In genomic region chr1:151942882-151943281, GRCh38 we compare ENCODE assay signal across 14 cellular contexts. TPM values are rescaled to one million over a fixed set of nuclear protein-coding genes. Genes with fewer than 3 reads are reported as not detected.
DNase-seq lines count a peak whose midpoint lies in the region; ATAC-seq and TF ChIP-seq lines count a peak whose summit lies in the region.
"Had no signal": no experiment of that assay in that cellular context is flagged by ENCODE, and none has a peak within 500 bp of the region (broad histone marks: within the 10 kb centered on the region; RNA-seq: fewer than 3 reads in every experiment).

No MANE protein-coding gene starts in this region.

- H3K27me3 ChIP-seq in trophoblast cell (ENCODE audit: insufficient read depth, low read length): no peaks in the 10 kb centered on the region

- H3K4me3 Mint-ChIP-seq in T-helper 17 cell (no peak overlapping the region), osteocyte (ENCODE audit: unreplicated experiment) (no peak overlapping the region)
- H3K4me3 Mint-ChIP-seq: endodermal cell had no signal

- no peak overlapping the region for H3K4ac ChIP-seq in trophoblast cell (ENCODE audit: low read depth, low read length)

- H4K8ac ChIP-seq in trophoblast cell (ENCODE audit: low read depth, low read length): no peak overlapping the region

- H2BK5ac ChIP-seq in trophoblast cell (ENCODE audit: low read depth, low read length, poor library complexity): no peak overlapping the region

- H3K4me3 ChIP-seq in HEK293 (ENCODE audit: low read depth, low read length) (no peak overlapping the region), trophoblast cell (ENCODE audit: low read depth, low read length) (no peak overlapping the region)

- H3K18ac ChIP-seq in trophoblast cell (ENCODE audit: low read length): no peak overlapping the region

- H2BK120ac ChIP-seq in trophoblast cell (ENCODE audit: insufficient read depth, low read length, poor library complexity): no peak overlapping the region

- no peak overlapping the region for H2AK5ac ChIP-seq in trophoblast cell (ENCODE audit: low read length)

- no peak overlapping the region for H4K91ac ChIP-seq in trophoblast cell (ENCODE audit: low read depth, low read length)

- no peak overlapping the region for H3K14ac ChIP-seq in trophoblast cell (ENCODE audit: low read length)

- H2BK12ac ChIP-seq in trophoblast cell (ENCODE audit: low read length): no peak overlapping the region

- ATAC-seq in T-helper 17 cell (no peak), GM19452 (IDR thresholded peaks at IDR 0.05; ENCODE audit: unreplicated experiment) (no peak)
- ATAC-seq: left lobe of liver had no signal

- H3K4me1 Mint-ChIP-seq in T-helper 17 cell (peaks cover 46% of the 10 kb centered on the region), osteocyte (ENCODE audit: unreplicated experiment) (peaks cover 31% of the 10 kb centered on the region)

- no peak overlapping the region for H4K12ac ChIP-seq in trophoblast cell (ENCODE audit: low read depth, low read length)

- H3K27ac ChIP-seq in HEK293 (ENCODE audit: extremely low read depth, low read depth, low read length): no peak overlapping the region
- H3K27ac ChIP-seq in trophoblast cell (ENCODE audit: low read depth, low read length): no peak overlapping the region

- H3K4me1 ChIP-seq in HEK293 (ENCODE audit: control insufficient read depth, insufficient read depth, low read length): peaks cover 15% of the 10 kb centered on the region
- H3K4me1 ChIP-seq in trophoblast cell (ENCODE audit: control insufficient read depth in 1 of 2, insufficient read depth in 2 of 2, low read length in 2 of 2): no peaks in the 10 kb centered on the region

- DNase-seq in T-helper 17 cell: no peak
- peak; percentile 44 for DNase-seq in fibroblast of peridontal ligament (ENCODE audit: extremely low read depth)
- DNase-seq in trophoblast cell: peak; percentile 41 to 86
- no peak for DNase-seq in COR-L47 (lab: John Stamatoyannopoulos, UW)
- no peak for DNase-seq in osteocyte (ENCODE audit: extremely low spot score, unreplicated experiment)
- DNase-seq: Caco-2; endodermal cell; NCI-H1092; NCI-H446; stimulated activated CD4-positive, alpha-beta T cell treated with anti-CD3 and anti-CD28 coated beads, Interleukin-1b, Interleukin-23, amount 100 ng/mL, for 48 hours; SW 1271 had no signal

- H3K27ac Mint-ChIP-seq in T-helper 17 cell (peak overlapping the region; percentile 100), osteocyte (ENCODE audit: unreplicated experiment) (no peak overlapping the region)

- CTCF ChIA-PET in HEK293 (lab: Yijun Ruan, JAX): interaction anchor here (0.6 to 14.8 kb wide), 4 partner anchors 8 to 58 kb away, joined by 3 to 301 read pairs (median 4); no protein-coding TSS in a partner anchor

- H3K9me3 ChIP-seq in HEK293 (ENCODE audit: control insufficient read depth, insufficient read depth, low read depth, low read length) (no peaks in the 10 kb centered on the region), T-helper 17 cell (ENCODE audit: control insufficient read depth, low read length, poor library complexity, severe bottlenecking) (no peaks in the 10 kb centered on the region), trophoblast cell (ENCODE audit: insufficient read depth, low read depth, low read length) (no peaks in the 10 kb centered on the region)
- H3K9me3 ChIP-seq: Caco-2 had no signal

- H3K36me3 Mint-ChIP-seq in T-helper 17 cell (ENCODE audit: low read depth): peaks cover 7% of the 10 kb centered on the region
- no peaks in the 10 kb centered on the region for H3K36me3 Mint-ChIP-seq in osteocyte (ENCODE audit: unreplicated experiment)

- no peak overlapping the region for H3K9ac ChIP-seq in trophoblast cell (ENCODE audit: low read length)

- H3K27me3 Mint-ChIP-seq in T-helper 17 cell (no peaks in the 10 kb centered on the region), osteocyte (ENCODE audit: unreplicated experiment) (no peaks in the 10 kb centered on the region)

- TF ChIP-seq CTCF in HEK293 (tag by site-specific recombination; IDR thresholded peaks at IDR 0.05): no peak
- no peak for TF ChIP-seq CTCF in osteocyte (IDR thresholded peaks at IDR 0.05)

- H2AFZ ChIP-seq in trophoblast cell (ENCODE audit: insufficient read depth, low read length, poor library complexity): no peak overlapping the region

- H3K79me1 ChIP-seq in trophoblast cell (ENCODE audit: low read length): no peaks in the 10 kb centered on the region

- H3K36me3 ChIP-seq in HEK293 (ENCODE audit: control insufficient read depth in 2 of 2, insufficient read depth in 1 of 2, low read length in 2 of 2) (no peaks in the 10 kb centered on the region), trophoblast cell (ENCODE audit: control insufficient read depth in 1 of 2, insufficient read depth in 2 of 2, low read length in 2 of 2) (no peaks in the 10 kb centered on the region)

- no peak overlapping the region for H3K23ac ChIP-seq in trophoblast cell (ENCODE audit: low read length)

- H3K4me2 ChIP-seq in trophoblast cell (ENCODE audit: low read length): no peak overlapping the region

- POLR2A ChIA-PET in HEK293 (lab: Yijun Ruan, JAX): no interaction called here

- H3K9me3 Mint-ChIP-seq in osteocyte (ENCODE audit: unreplicated experiment): no peaks in the 10 kb centered on the region
- H3K9me3 Mint-ChIP-seq: endodermal cell had no signal

- H3K79me2 ChIP-seq in trophoblast cell (ENCODE audit: control insufficient read depth, insufficient read depth, low read length, poor library complexity): no peaks in the 10 kb centered on the region

- WGBS in trophoblast cell (ENCODE audit: extremely low coverage, insufficient coverage, insufficient read length): no CpG with 5 or more reads among the region's 1 CpG

TF ChIP-seq in HEK293, 187 proteins besides CTCF, POLR2A, EP300 and RAD21:
- 0 out of 2 replicates have a peak, but pooled peaks have one; percentile 24 for TF ChIP-seq FEZF1 (tag by site-specific recombination; IDR thresholded peaks at IDR 0.05)
- no peak for TF ChIP-seq ZNF548 (tag by site-specific recombination; IDR thresholded peaks at IDR 0.05)
- TF ChIP-seq PRDM6 (tag by site-specific recombination; IDR thresholded peaks at IDR 0.05): 0 out of 2 replicates have a peak, but pooled peaks have one; percentile 21
TF ChIP-seq in HEK293: peak in this region for 2.

RNA-seq across cellular contexts. Expression of gene THEM4, which starts 33.6 kb away (rescaled TPM):
- total RNA-seq in T-helper 17 cell (10 to 100 TPM; 42.2 to 57.3 TPM), osteocyte (11.8 and 12.3 TPM in 2 replicates)
- polyA plus RNA-seq in trophoblast cell (2013): 5.0 and 5.5 TPM in 2 replicates

RNA-seq across cellular contexts. Expression of gene S100A10, which starts 50.8 kb away (rescaled TPM):
- total RNA-seq in T-helper 17 cell: 100 to 1,000 TPM; 317 to 349 TPM
- polyA plus RNA-seq in trophoblast cell (2013): 1,216 and 1,221 TPM in 2 replicates
- 227 and 234 TPM in 2 replicates for total RNA-seq in osteocyte

Comparison
In these comparisons a context has a peak if more than half of its experiments do, and no peak if none do; other contexts are left out.
1. DNase-seq: peak in fibroblast of peridontal ligament (single experiment) and trophoblast cell (2 of 2); none in T-helper 17 cell (0 of 3), COR-L47 (single experiment) and osteocyte (single experiment).